In the genomic region with DNA sequence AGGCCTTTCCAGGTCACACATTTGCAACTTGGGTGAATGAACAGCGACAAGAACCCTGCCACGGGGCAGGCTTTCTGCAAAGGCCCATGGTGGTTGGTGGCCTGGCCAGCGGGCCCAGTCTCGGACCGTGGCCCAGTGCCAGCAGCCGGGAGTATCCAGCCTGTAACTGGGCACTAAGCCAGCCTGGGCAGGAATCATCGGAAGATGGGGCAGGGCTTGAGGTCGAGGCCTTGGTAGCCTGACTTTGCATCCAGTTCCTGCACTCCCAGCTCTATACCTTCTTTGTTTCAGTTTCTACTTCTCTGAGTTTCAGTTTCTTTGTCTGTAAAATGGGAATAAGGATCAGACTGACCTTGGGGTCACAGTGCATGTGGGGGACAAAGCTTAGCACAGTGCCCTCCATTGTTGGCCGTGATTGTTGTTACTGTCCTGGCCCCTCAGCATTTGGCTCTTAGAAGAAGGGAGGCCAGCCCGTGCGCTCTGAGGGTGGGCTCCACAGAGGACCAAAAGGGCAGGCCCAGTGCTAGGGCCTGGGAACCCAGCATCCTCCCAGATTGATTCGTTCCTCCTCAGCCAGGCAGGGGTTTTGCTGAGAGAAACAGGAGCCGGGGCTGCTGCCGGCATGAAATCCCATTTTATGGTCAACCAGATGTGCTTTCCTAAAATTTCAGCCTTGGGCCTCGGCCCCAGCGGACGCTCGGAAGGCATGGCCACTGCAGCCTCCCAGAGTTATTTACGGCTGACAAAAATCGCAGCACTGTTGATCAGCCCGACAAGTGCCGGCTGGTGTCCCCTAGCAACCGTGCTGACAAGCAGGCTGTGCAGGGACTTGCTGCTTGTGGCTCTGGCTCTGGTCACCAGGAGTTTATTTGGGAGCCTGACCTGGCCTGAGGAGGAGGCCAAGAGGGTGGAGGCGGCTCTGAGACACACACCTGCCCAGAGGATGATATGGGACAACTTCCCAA, we compare ENCODE assay signal across 9 cellular contexts. TPM values are rescaled to one million over a fixed set of nuclear protein-coding genes. Genes with fewer than 3 reads are reported as not detected.
DNase-seq lines count a peak whose midpoint lies in the region; ATAC-seq and TF ChIP-seq lines count a peak whose summit lies in the region.
"Had no signal": no experiment of that assay in that cellular context is flagged by ENCODE, and none has a peak within 500 bp of the region (broad histone marks: within the 10 kb centered on the region; RNA-seq: fewer than 3 reads in every experiment).

No MANE protein-coding gene starts in this region.

- peaks cover 80% of the 10 kb centered on the region for H3K36me3 ChIP-seq in muscle layer of colon (ENCODE audit: insufficient read depth, low read length)
- peaks cover 6 to 87% of the 10 kb centered on the region in 2 donors for H3K36me3 ChIP-seq in vagina

- ATAC-seq in effector memory CD8-positive, alpha-beta T cell (replicated peaks): no peak

- H3K4me1 ChIP-seq in muscle layer of colon (ENCODE audit: insufficient read depth, low read length) (peaks cover 27% of the 10 kb centered on the region), vagina (peaks cover 43% of the 10 kb centered on the region)

- no peaks in the 10 kb centered on the region for H3K27me3 Mint-ChIP-seq in activated naive CD4-positive, alpha-beta T cell treated with anti-CD3 and anti-CD28 coated beads for 36 hours (ENCODE audit: low read depth)
- H3K27me3 Mint-ChIP-seq in effector memory CD8-positive, alpha-beta T cell: no peaks in the 10 kb centered on the region

- H3K36me3 Mint-ChIP-seq in activated naive CD4-positive, alpha-beta T cell treated with anti-CD3 and anti-CD28 coated beads for 36 hours (ENCODE audit: low read depth): peaks cover 34% of the 10 kb centered on the region
- H3K36me3 Mint-ChIP-seq in effector memory CD8-positive, alpha-beta T cell (ENCODE audit: insufficient read depth): peaks cover 76% of the 10 kb centered on the region

- DNase-seq in activated naive CD4-positive, alpha-beta T cell treated with anti-CD3 and anti-CD28 coated beads for 36 hours: no peak
- no peak for DNase-seq in activated naive CD4-positive, alpha-beta T cell treated with Interleukin-2 at 50 U/mL for 16 hours
- DNase-seq in effector memory CD8-positive, alpha-beta T cell: no peak
- DNase-seq in vagina (ENCODE audit: extremely low spot score in 2 of 2) (no peak), NCI-H510A (lab: John Stamatoyannopoulos, UW) (no peak), hepatic stellate cell (ENCODE audit: low spot score) (no peak), NCI-H187 treated with DMSO at 0.1 percent for 48 hours (lab: John Stamatoyannopoulos, UW) (no peak)
- DNase-seq: DMS79 had no signal

- CTCF ChIA-PET in activated naive CD4-positive, alpha-beta T cell treated with anti-CD3 and anti-CD28 coated beads for 36 hours (lab: Charles Lee): interaction anchor here (1.0 kb wide), 2 partner anchors 9 to 15 kb away, joined by 3 read pairs; no protein-coding TSS in a partner anchor

- no peak for TF ChIP-seq POLR2A in vagina (IDR thresholded peaks at IDR 0.05)

- peak overlapping the region; percentile 81 for H3K27ac Mint-ChIP-seq in activated naive CD4-positive, alpha-beta T cell treated with anti-CD3 and anti-CD28 coated beads for 36 hours
- peak overlapping the region; percentile 44 to 81 for H3K27ac Mint-ChIP-seq in effector memory CD8-positive, alpha-beta T cell

- H3K9ac ChIP-seq in muscle layer of colon (ENCODE audit: low read length): no peak overlapping the region

- H3K9me3 ChIP-seq in muscle layer of colon (ENCODE audit: low read length): no peaks in the 10 kb centered on the region
- no peaks in the 10 kb centered on the region for H3K9me3 ChIP-seq in vagina

- no peaks in the 10 kb centered on the region for H3K9me3 Mint-ChIP-seq in activated naive CD4-positive, alpha-beta T cell treated with anti-CD3 and anti-CD28 coated beads for 36 hours
- no peaks in the 10 kb centered on the region for H3K9me3 Mint-ChIP-seq in effector memory CD8-positive, alpha-beta T cell

- H3K4me1 Mint-ChIP-seq in activated naive CD4-positive, alpha-beta T cell treated with anti-CD3 and anti-CD28 coated beads for 36 hours (ENCODE audit: low read depth): peaks cover 3% of the 10 kb centered on the region
- H3K4me1 Mint-ChIP-seq in effector memory CD8-positive, alpha-beta T cell (ENCODE audit: low read depth in 2 of 2): peaks cover 37 to 39% of the 10 kb centered on the region in 2 donors

- H3K4me3 ChIP-seq in muscle layer of colon (ENCODE audit: low read depth in 1 of 2, low read length in 2 of 2): no peak overlapping the region
- no peak overlapping the region for H3K4me3 ChIP-seq in vagina

- no peak for TF ChIP-seq CTCF in vagina (IDR thresholded peaks at IDR 0.05)

- H3K27me3 ChIP-seq in muscle layer of colon (ENCODE audit: control insufficient read depth in 1 of 2, insufficient read depth in 2 of 2, low read length in 2 of 2) (no peaks in the 10 kb centered on the region), vagina (no peaks in the 10 kb centered on the region)

- peak overlapping the region; percentile 7 for H3K27ac ChIP-seq in muscle layer of colon (ENCODE audit: low read depth, low read length)
- H3K27ac ChIP-seq in vagina: peak overlapping the region; percentile 42

- intact Hi-C loops in activated naive CD4-positive, alpha-beta T cell treated with anti-CD3 and anti-CD28 coated beads for 36 hours (cut with micrococcal nuclease): no loop called here
- intact Hi-C loops in vagina (cut with DNase I): no loop called here

- H3K4me3 Mint-ChIP-seq in activated naive CD4-positive, alpha-beta T cell treated with anti-CD3 and anti-CD28 coated beads for 36 hours: no peak overlapping the region
- H3K4me3 Mint-ChIP-seq in effector memory CD8-positive, alpha-beta T cell: no peak overlapping the region

RNA-seq across cellular contexts. Expression of a gene that starts 43.6 kb away (rescaled TPM):
- total RNA-seq in activated naive CD4-positive, alpha-beta T cell treated with anti-CD3 and anti-CD28 coated beads for 36 hours: 10 to 100 TPM; 78.4 to 86.6 TPM
- total RNA-seq in vagina: 35.4 TPM
